In the genomic region with DNA sequence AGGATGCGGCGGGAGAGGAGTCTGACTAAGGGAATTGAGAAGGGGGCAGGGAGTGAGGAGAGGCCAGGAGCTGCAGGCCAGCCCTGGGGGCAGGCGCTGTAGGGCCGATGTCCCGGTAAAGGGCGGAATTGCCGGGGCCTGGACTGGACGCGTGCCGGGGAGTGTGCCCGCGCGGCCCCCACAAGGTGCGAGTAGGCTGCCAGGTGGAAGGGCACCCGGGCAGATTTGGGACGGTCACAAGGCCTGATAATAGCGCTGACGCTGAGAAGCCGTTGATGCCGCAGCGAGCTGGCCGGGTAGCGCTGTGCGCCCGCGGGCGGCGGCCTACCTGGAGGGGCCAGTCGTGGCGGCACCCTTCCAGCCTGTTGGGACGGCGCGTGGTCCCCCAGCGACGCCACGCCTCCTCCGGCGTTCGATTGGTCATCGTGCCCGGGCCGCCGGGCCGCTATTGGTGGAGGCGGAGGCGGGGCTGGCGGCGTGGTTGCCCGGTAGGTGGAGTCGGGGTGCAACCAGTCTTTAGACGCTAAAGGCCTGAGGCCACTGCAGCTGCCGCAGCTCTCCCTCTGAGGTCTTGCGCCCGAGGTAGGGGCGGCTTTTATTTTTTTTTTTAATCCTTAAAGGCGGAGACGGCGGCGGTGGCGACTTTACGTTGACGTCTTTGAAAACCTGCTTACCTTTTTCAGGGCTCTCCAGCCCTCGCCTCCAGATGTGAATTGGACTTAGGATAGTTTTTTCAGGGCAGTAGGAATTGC, we compare ENCODE assay signal across 1 cellular context.
TF ChIP-seq lines count a peak whose summit lies in the region.

No MANE protein-coding gene starts in this region.

TF ChIP-seq in K562, 482 proteins besides CTCF, POLR2A, EP300 and RAD21 (continued from another document):
- TF ChIP-seq, protein P1, sequence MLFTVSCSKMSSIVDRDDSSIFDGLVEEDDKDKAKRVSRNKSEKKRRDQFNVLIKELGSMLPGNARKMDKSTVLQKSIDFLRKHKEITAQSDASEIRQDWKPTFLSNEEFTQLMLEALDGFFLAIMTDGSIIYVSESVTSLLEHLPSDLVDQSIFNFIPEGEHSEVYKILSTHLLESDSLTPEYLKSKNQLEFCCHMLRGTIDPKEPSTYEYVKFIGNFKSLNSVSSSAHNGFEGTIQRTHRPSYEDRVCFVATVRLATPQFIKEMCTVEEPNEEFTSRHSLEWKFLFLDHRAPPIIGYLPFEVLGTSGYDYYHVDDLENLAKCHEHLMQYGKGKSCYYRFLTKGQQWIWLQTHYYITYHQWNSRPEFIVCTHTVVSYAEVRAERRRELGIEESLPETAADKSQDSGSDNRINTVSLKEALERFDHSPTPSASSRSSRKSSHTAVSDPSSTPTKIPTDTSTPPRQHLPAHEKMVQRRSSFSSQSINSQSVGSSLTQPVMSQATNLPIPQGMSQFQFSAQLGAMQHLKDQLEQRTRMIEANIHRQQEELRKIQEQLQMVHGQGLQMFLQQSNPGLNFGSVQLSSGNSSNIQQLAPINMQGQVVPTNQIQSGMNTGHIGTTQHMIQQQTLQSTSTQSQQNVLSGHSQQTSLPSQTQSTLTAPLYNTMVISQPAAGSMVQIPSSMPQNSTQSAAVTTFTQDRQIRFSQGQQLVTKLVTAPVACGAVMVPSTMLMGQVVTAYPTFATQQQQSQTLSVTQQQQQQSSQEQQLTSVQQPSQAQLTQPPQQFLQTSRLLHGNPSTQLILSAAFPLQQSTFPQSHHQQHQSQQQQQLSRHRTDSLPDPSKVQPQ (CRISPR knock-in tag; IDR thresholded peaks at IDR 0.05; ENCODE audit: borderline replicate concordance) = no peak
- TF ChIP-seq HDAC3 (IDR thresholded peaks at IDR 0.05; ENCODE audit: borderline replicate concordance, partially characterized antibody) (no peak), RBM22 (IDR thresholded peaks at IDR 0.05; ENCODE audit: low read depth, low read length, poor library complexity, severe bottlenecking) (no peak), ARID2 (IDR thresholded peaks at IDR 0.05) (no peak), ZZZ3 (IDR thresholded peaks at IDR 0.05) (no peak), ZNF75A (CRISPR knock-in tag; IDR thresholded peaks at IDR 0.05) (no peak), RUNX1 (IDR thresholded peaks at IDR 0.05; ENCODE audit: low read depth) (peak; percentile 51; the same call in 1 of the 2 replicates), TAF7 (tag; IDR thresholded peaks at IDR 0.05) (no peak), JUN (IDR thresholded peaks at IDR 0.05; ENCODE audit: borderline replicate concordance, low read depth, low read length) (peak; percentile 46; the same call in 1 of the 2 replicates), JUN (CRISPR knock-in tag; IDR thresholded peaks at IDR 0.05; ENCODE audit: borderline replicate concordance) (no peak), SAP30 (IDR thresholded peaks at IDR 0.05; ENCODE audit: borderline replicate concordance, insufficient read depth, low read depth, low read length, poor library complexity, severe bottlenecking) (peak; percentile 96), ZEB2 (IDR thresholded peaks at IDR 0.05) (peak; percentile 13; the same call in 1 of the 2 replicates), ARID1B (IDR thresholded peaks at IDR 0.05) (no peak), MCM7 (IDR thresholded peaks at IDR 0.05) (no peak), ESRRB (CRISPR knock-in tag; IDR thresholded peaks at IDR 0.05; ENCODE audit: borderline replicate concordance) (no peak), EWSR1 (IDR thresholded peaks at IDR 0.05; ENCODE audit: borderline replicate concordance, low read depth, partially characterized antibody) (no peak), PTBP1 (IDR thresholded peaks at IDR 0.05; ENCODE audit: low read depth, low read length) (no peak)
- TF ChIP-seq, protein P2, sequence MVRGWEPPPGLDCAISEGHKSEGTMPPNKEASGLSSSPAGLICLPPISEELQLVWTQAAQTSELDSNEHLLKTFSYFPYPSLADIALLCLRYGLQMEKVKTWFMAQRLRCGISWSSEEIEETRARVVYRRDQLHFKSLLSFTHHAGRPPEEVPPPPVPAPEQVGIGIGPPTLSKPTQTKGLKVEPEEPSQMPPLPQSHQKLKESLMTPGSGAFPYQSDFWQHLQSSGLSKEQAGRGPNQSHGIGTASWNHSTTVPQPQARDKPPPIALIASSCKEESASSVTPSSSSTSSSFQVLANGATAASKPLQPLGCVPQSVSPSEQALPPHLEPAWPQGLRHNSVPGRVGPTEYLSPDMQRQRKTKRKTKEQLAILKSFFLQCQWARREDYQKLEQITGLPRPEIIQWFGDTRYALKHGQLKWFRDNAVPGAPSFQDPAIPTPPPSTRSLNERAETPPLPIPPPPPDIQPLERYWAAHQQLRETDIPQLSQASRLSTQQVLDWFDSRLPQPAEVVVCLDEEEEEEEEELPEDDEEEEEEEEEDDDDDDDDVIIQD (CRISPR knock-in tag; IDR thresholded peaks at IDR 0.05) = no peak
- TF ChIP-seq, protein P3, sequence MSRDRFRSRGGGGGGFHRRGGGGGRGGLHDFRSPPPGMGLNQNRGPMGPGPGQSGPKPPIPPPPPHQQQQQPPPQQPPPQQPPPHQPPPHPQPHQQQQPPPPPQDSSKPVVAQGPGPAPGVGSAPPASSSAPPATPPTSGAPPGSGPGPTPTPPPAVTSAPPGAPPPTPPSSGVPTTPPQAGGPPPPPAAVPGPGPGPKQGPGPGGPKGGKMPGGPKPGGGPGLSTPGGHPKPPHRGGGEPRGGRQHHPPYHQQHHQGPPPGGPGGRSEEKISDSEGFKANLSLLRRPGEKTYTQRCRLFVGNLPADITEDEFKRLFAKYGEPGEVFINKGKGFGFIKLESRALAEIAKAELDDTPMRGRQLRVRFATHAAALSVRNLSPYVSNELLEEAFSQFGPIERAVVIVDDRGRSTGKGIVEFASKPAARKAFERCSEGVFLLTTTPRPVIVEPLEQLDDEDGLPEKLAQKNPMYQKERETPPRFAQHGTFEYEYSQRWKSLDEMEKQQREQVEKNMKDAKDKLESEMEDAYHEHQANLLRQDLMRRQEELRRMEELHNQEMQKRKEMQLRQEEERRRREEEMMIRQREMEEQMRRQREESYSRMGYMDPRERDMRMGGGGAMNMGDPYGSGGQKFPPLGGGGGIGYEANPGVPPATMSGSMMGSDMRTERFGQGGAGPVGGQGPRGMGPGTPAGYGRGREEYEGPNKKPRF (IDR thresholded peaks at IDR 0.05; ENCODE audit: low read depth, low read length) = no peak
- TF ChIP-seq, protein P4, sequence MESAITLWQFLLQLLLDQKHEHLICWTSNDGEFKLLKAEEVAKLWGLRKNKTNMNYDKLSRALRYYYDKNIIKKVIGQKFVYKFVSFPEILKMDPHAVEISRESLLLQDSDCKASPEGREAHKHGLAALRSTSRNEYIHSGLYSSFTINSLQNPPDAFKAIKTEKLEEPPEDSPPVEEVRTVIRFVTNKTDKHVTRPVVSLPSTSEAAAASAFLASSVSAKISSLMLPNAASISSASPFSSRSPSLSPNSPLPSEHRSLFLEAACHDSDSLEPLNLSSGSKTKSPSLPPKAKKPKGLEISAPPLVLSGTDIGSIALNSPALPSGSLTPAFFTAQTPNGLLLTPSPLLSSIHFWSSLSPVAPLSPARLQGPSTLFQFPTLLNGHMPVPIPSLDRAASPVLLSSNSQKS (CRISPR knock-in tag; IDR thresholded peaks at IDR 0.05) = no peak
- TF ChIP-seq, protein P5, sequence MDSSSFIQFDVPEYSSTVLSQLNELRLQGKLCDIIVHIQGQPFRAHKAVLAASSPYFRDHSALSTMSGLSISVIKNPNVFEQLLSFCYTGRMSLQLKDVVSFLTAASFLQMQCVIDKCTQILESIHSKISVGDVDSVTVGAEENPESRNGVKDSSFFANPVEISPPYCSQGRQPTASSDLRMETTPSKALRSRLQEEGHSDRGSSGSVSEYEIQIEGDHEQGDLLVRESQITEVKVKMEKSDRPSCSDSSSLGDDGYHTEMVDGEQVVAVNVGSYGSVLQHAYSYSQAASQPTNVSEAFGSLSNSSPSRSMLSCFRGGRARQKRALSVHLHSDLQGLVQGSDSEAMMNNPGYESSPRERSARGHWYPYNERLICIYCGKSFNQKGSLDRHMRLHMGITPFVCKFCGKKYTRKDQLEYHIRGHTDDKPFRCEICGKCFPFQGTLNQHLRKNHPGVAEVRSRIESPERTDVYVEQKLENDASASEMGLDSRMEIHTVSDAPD (CRISPR knock-in tag; IDR thresholded peaks at IDR 0.05) = no peak
- TF ChIP-seq, protein P6, sequence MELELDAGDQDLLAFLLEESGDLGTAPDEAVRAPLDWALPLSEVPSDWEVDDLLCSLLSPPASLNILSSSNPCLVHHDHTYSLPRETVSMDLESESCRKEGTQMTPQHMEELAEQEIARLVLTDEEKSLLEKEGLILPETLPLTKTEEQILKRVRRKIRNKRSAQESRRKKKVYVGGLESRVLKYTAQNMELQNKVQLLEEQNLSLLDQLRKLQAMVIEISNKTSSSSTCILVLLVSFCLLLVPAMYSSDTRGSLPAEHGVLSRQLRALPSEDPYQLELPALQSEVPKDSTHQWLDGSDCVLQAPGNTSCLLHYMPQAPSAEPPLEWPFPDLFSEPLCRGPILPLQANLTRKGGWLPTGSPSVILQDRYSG (tag; conservative IDR thresholded peaks at IDR 0.05; ENCODE audit: low read depth) = no peak
- TF ChIP-seq, protein P7, sequence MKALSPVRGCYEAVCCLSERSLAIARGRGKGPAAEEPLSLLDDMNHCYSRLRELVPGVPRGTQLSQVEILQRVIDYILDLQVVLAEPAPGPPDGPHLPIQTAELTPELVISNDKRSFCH (CRISPR knock-in tag; IDR thresholded peaks at IDR 0.05) = no peak
- TF ChIP-seq, protein P7 (tag; IDR thresholded peaks at IDR 0.05) = peak; percentile 14; the same call in 1 of the 2 replicates
